8 cellular contexts compared by ENCODE assay signal in genomic region chr12:124480469-124481256, GRCh38.
A peak's percentile ranks its signal among the peaks of the same experiment; 100 is the strongest.
DNase-seq lines count a peak whose midpoint lies in the region; ATAC-seq and TF ChIP-seq lines count a peak whose summit lies in the region.

No MANE protein-coding gene starts in this region.

- intact Hi-C loops in CD4-positive, alpha-beta memory T cell (cut with micrococcal nuclease), result no loop called here
- intact Hi-C loops in colonic mucosa (cut with DNase I) (no loop called here), natural killer cell (cut with micrococcal nuclease) (no loop called here)

- peaks cover 4% of the 10 kb centered on the region for H3K36me3 ChIP-seq in CD4-positive, alpha-beta memory T cell (ENCODE audit: insufficient read depth, low read length)
- no peaks in the 10 kb centered on the region for H3K36me3 ChIP-seq in colonic mucosa

- H3K27me3 ChIP-seq in CD4-positive, alpha-beta memory T cell (ENCODE audit: insufficient read depth, low read length), result no peaks in the 10 kb centered on the region
- no peaks in the 10 kb centered on the region for H3K27me3 ChIP-seq in colonic mucosa

- peak; percentile 66 for ATAC-seq in GM19324 (IDR thresholded peaks at IDR 0.05; ENCODE audit: low FRiP score, unreplicated experiment)
- ATAC-seq in HG03108 (IDR thresholded peaks at IDR 0.05; ENCODE audit: unreplicated experiment), result peak; percentile 56
- peak; percentile 63 to 86 (median 73) for ATAC-seq in natural killer cell

- peak overlapping the region; percentile 44 to 82 (median 65) for H3K27ac Mint-ChIP-seq in CD4-positive, alpha-beta memory T cell
- H3K27ac Mint-ChIP-seq in natural killer cell, result peak overlapping the region in 1 of 2 donors; percentile 39

- POLR2A ChIA-PET in CD4-positive, alpha-beta memory T cell (lab: Charles Lee; ENCODE audit: partially characterized antibody), result interaction anchor here (1.0 kb wide), 1 partner anchor 24 kb away, joined by 4 read pairs; no protein-coding TSS in a partner anchor

- no peaks in the 10 kb centered on the region for H3K9me3 Mint-ChIP-seq in CD4-positive, alpha-beta memory T cell
- no peaks in the 10 kb centered on the region for H3K9me3 Mint-ChIP-seq in natural killer cell

- TF ChIP-seq CTCF in colonic mucosa (IDR thresholded peaks at IDR 0.05), result no peak
- TF ChIP-seq CTCF in natural killer cell (IDR thresholded peaks at IDR 0.05), result no peak

- H3K27ac ChIP-seq in CD4-positive, alpha-beta memory T cell (ENCODE audit: low read depth, low read length), result no peak overlapping the region
- no peak overlapping the region for H3K27ac ChIP-seq in colonic mucosa

- peak; percentile 28 to 71 (median 46) for DNase-seq in CD4-positive, alpha-beta memory T cell
- DNase-seq in RPMI8226, result peak; percentile 56
- DNase-seq in colonic mucosa, result peak; percentile 72
- DNase-seq in natural killer cell, result peak; percentile 40
- DNase-seq in NCI-H1105 treated with DMSO at 0.1 percent for 48 hours (lab: John Stamatoyannopoulos, UW), result no peak
- no peak for DNase-seq in retina

- H3K36me3 Mint-ChIP-seq in CD4-positive, alpha-beta memory T cell, result peaks cover 42 to 48% of the 10 kb centered on the region in 2 donors
- no peaks in the 10 kb centered on the region for H3K36me3 Mint-ChIP-seq in natural killer cell

- H3K4me1 ChIP-seq in CD4-positive, alpha-beta memory T cell (ENCODE audit: insufficient read depth, low read length), result peaks cover 16% of the 10 kb centered on the region
- H3K4me1 ChIP-seq in colonic mucosa, result no peaks in the 10 kb centered on the region

- H3K9me3 ChIP-seq in CD4-positive, alpha-beta memory T cell (ENCODE audit: control insufficient read depth in 1 of 2, low read length in 2 of 2), result no peaks in the 10 kb centered on the region
- no peaks in the 10 kb centered on the region for H3K9me3 ChIP-seq in colonic mucosa

- no peak overlapping the region for H3K4me3 ChIP-seq in CD4-positive, alpha-beta memory T cell (ENCODE audit: low read length in 2 of 2)
- H3K4me3 ChIP-seq in colonic mucosa, result no peak overlapping the region

- peak overlapping the region in 1 of 2 donors; percentile 9 for H3K9ac ChIP-seq in colonic mucosa (ENCODE audit: low read depth in 2 of 2, low read length in 2 of 2)

- H3K4me3 Mint-ChIP-seq in CD4-positive, alpha-beta memory T cell, result peak overlapping the region in 5 of 8 donors; percentile 46 to 75 (median 62)
- H3K4me3 Mint-ChIP-seq in natural killer cell, result peak overlapping the region; percentile 28

- CTCF ChIA-PET in CD4-positive, alpha-beta memory T cell (lab: Charles Lee; ENCODE audit: partially characterized antibody), result no interaction called here

- peaks cover 15 to 53% (median 30%) of the 10 kb centered on the region in 4 donors for H3K4me1 Mint-ChIP-seq in CD4-positive, alpha-beta memory T cell
- peaks cover 20 to 38% of the 10 kb centered on the region in 2 donors for H3K4me1 Mint-ChIP-seq in natural killer cell

- H3K27me3 Mint-ChIP-seq in CD4-positive, alpha-beta memory T cell, result no peaks in the 10 kb centered on the region
- H3K27me3 Mint-ChIP-seq in natural killer cell (ENCODE audit: low read depth in 2 of 2), result peaks cover 0 to 5% of the 10 kb centered on the region in 2 donors

Comparison
In these comparisons a context has a peak if more than half of its experiments do, and no peak if none do; other contexts are left out.
1. DNase-seq: peak in CD4-positive, alpha-beta memory T cell (5 of 5), RPMI8226 (single experiment), colonic mucosa (single experiment) and natural killer cell (single experiment); none in NCI-H1105 treated with DMSO at 0.1 percent for 48 hours (single experiment) and retina (single experiment).
2. Peak in every context shown above with its lines, with median percentiles within 50 percentile points of each other: ATAC-seq.